ENCODE assay signal across 25 cellular contexts in genomic region chr20:24737212-24737850, GRCh38.
"Had no signal": no experiment of that assay in that cellular context is flagged by ENCODE, and none has a peak within 500 bp of the region (broad histone marks: within the 10 kb centered on the region; RNA-seq: fewer than 3 reads in every experiment).

No MANE protein-coding gene starts in this region.

- H3K27me3 ChIP-seq: breast epithelium, gastrocnemius medialis, right lobe of liver, stomach, thyroid gland, upper lobe of right lung had no signal

- H3K9me3 Mint-ChIP-seq: activated naive CD4-positive, alpha-beta T cell treated with anti-CD3 and anti-CD28 coated beads, Interleukin-2, amount 50 U/mL, for 24 hours; activated T-cell treated with anti-CD3 and anti-CD28 coated beads, Interleukin-2, amount 50 U/mL, for 24 hours; activated T-helper 2 cell treated with anti-CD3 and anti-CD28 coated beads, Interferon-gamma antibody, Interleukin-2, Interleukin-4, amounts not matched to agents 10 μg/mL and 5 μg/mL and 100 μg/mL, durations not matched to agents 14 hours and 24 hours and 36 hours had no signal

- H3K4me3 ChIP-seq: breast epithelium, gastrocnemius medialis, right lobe of liver, skin epidermis, stomach, thyroid gland, upper lobe of right lung had no signal

- H3K27ac Mint-ChIP-seq: activated naive CD4-positive, alpha-beta T cell treated with anti-CD3 and anti-CD28 coated beads, Interleukin-2, amount 50 U/mL, for 24 hours; activated T-cell treated with anti-CD3 and anti-CD28 coated beads, Interleukin-2, amount 50 U/mL, for 24 hours; activated T-helper 2 cell treated with anti-CD3 and anti-CD28 coated beads, Interferon-gamma antibody, Interleukin-2, Interleukin-4, amounts not matched to agents 10 μg/mL and 5 μg/mL and 100 μg/mL, durations not matched to agents 14 hours and 24 hours and 36 hours; progenitor cell of endocrine pancreas had no signal

- H3K27ac ChIP-seq: breast epithelium, gastrocnemius medialis, right lobe of liver, skin epidermis, stomach, thyroid gland, upper lobe of right lung had no signal

- H3K36me3 Mint-ChIP-seq: activated naive CD4-positive, alpha-beta T cell treated with anti-CD3 and anti-CD28 coated beads, Interleukin-2, amount 50 U/mL, for 24 hours; naive thymus-derived CD4-positive, alpha-beta T cell had no signal

- DNase-seq: activated CD4-positive, alpha-beta T cell treated with anti-CD3 and anti-CD28 coated beads for 4 hours; activated CD4-positive, alpha-beta T cell treated with anti-CD3 and anti-CD28 coated beads, Interleukin-2, amount 50 U/mL, for 48 hours; activated CD4-positive, CD25-positive, alpha-beta regulatory T cell; activated CD8-positive, alpha-beta memory T cell treated with anti-CD3 and anti-CD28 coated beads, Interleukin-2, amount 50 U/mL, for 48 hours; activated T-cell treated with anti-CD3 and anti-CD28 coated beads, Interleukin-2, amount 50 U/mL, for 24 hours; central memory CD4-positive, alpha-beta T cell; dermis blood vessel endothelial cell; effector CD8-positive, alpha-beta T cell; gastrocnemius medialis; glutamatergic neuron; left cardiac atrium; midbrain; naive thymus-derived CD4-positive, alpha-beta T cell; right lobe of liver; stimulated activated CD4-positive, alpha-beta T cell treated with anti-CD3 and anti-CD28 coated beads, Interleukin-12 subunit alpha, Interleukin-12 subunit beta, amount 100 ng/mL, for 4 hours; stimulated activated CD4-positive, alpha-beta T cell treated with anti-CD3 and anti-CD28 coated beads, Interleukin-4, amount 100 ng/mL, for 1 hour; stomach; thyroid gland; upper lobe of right lung had no signal

- H3K36me3 ChIP-seq: breast epithelium, gastrocnemius medialis, right lobe of liver, stomach, thyroid gland, upper lobe of right lung had no signal

- ATAC-seq: gastrocnemius medialis, left cardiac atrium, SK-N-SH treated with all-trans-retinoic acid at 6 μM for 48 hours, upper lobe of right lung had no signal

- H3K4me1 ChIP-seq: breast epithelium, gastrocnemius medialis, right lobe of liver, upper lobe of right lung had no signal

- H3K9me3 ChIP-seq: breast epithelium, gastrocnemius medialis, right lobe of liver, stomach, thyroid gland, upper lobe of right lung had no signal

- H3K4me3 Mint-ChIP-seq: activated naive CD4-positive, alpha-beta T cell treated with anti-CD3 and anti-CD28 coated beads, Interleukin-2, amount 50 U/mL, for 24 hours; activated T-cell treated with anti-CD3 and anti-CD28 coated beads, Interleukin-2, amount 50 U/mL, for 24 hours had no signal

- H3K27me3 Mint-ChIP-seq: activated naive CD4-positive, alpha-beta T cell treated with anti-CD3 and anti-CD28 coated beads, Interleukin-2, amount 50 U/mL, for 24 hours; activated T-cell treated with anti-CD3 and anti-CD28 coated beads, Interleukin-2, amount 50 U/mL, for 24 hours; naive thymus-derived CD4-positive, alpha-beta T cell had no signal
